Comparison of ENCODE assay signal across 8 cellular contexts in genomic region chr17:72122668-72123495, GRCh38. TPM values are rescaled to one million over a fixed set of nuclear protein-coding genes. Genes with fewer than 3 reads are reported as not detected.
DNase-seq lines count a peak whose midpoint lies in the region; ATAC-seq and TF ChIP-seq lines count a peak whose summit lies in the region.

No MANE protein-coding gene starts in this region.

- DNase-seq in Panc1 (ENCODE audit: low read depth, low spot score) (no peak), fibroblast of pulmonary artery (ENCODE audit: low read depth) (peak; percentile 71), prostate gland (ENCODE audit: low spot score) (no peak)
- no peak for DNase-seq in naive thymus-derived CD8-positive, alpha-beta T cell

- CTCF ChIA-PET in Panc1 (lab: Charles Lee): interaction anchor here (1.4 kb wide), 1 partner anchor 434 kb away, joined by 6 read pairs; no protein-coding TSS in a partner anchor

- H3K9me3 ChIP-seq in Panc1 (ENCODE audit: control insufficient read depth, insufficient read depth, low read depth, low read length): no peaks in the 10 kb centered on the region
- H3K9me3 ChIP-seq in prostate gland: no peaks in the 10 kb centered on the region

- H3K27me3 Mint-ChIP-seq in naive thymus-derived CD8-positive, alpha-beta T cell: peaks cover 31 to 77% (median 47%) of the 10 kb centered on the region in 5 donors

- intact Hi-C loops in Panc1 (cut with micrococcal nuclease; ENCODE audit: unreplicated experiment) (loop anchor here (2.0 to 10.0 kb wide), 6 partner anchors 212 to 418 kb away; no protein-coding TSS in a partner anchor), prostate gland (cut with DNase I) (no loop called here)

- peak overlapping the region; percentile 97 for H3K27ac ChIP-seq in Panc1 (ENCODE audit: low read length)
- peak overlapping the region; percentile 86 to 90 for H3K27ac ChIP-seq in prostate gland

- ATAC-seq in Panc1: peak; percentile 10
- no peak for ATAC-seq in naive thymus-derived CD8-positive, alpha-beta T cell
- ATAC-seq in HG02852 (IDR thresholded peaks at IDR 0.05; ENCODE audit: unreplicated experiment): no peak
- ATAC-seq in activated CD4-positive, CD25-positive, alpha-beta regulatory T cell treated with anti-CD3 and anti-CD28 coated beads, Interleukin-2, amount 50 U/mL, for 24 hours: no peak
- no peak for ATAC-seq in HG03045 (IDR thresholded peaks at IDR 0.05; ENCODE audit: unreplicated experiment)

- peaks cover 4 to 17% (median 10%) of the 10 kb centered on the region in 4 donors for H3K4me1 Mint-ChIP-seq in naive thymus-derived CD8-positive, alpha-beta T cell

- in situ Hi-C loops in Panc1 (cut with HindIII; ENCODE audit: low pct_unique_long_range_greater_than_20kb, low sequenced_read_pairs): no loop called here

- TF ChIP-seq CTCF in Panc1 (IDR thresholded peaks at IDR 0.05) (no peak), fibroblast of pulmonary artery (IDR thresholded peaks at IDR 0.05; ENCODE audit: low read length, missing control alignments) (no peak), prostate gland (IDR thresholded peaks at IDR 0.05) (no peak)

- H3K4me3 Mint-ChIP-seq in naive thymus-derived CD8-positive, alpha-beta T cell: peak overlapping the region in 4 of 10 donors; percentile 36 to 73 (median 42)

- H3K4me1 ChIP-seq in Panc1 (ENCODE audit: control insufficient read depth, insufficient read depth, low read length): peaks cover 50% of the 10 kb centered on the region
- H3K4me1 ChIP-seq in prostate gland (replicated peaks): peaks cover 3% of the 10 kb centered on the region

- peak overlapping the region; percentile 67 for H3K4me3 ChIP-seq in GM08714 (ENCODE audit: low read length)
- peak overlapping the region; percentile 76 to 89 for H3K4me3 ChIP-seq in Panc1 (ENCODE audit: low read depth in 2 of 2, low read length in 2 of 2)
- H3K4me3 ChIP-seq in fibroblast of pulmonary artery (replicated peaks; ENCODE audit: low read depth, low read length): peak overlapping the region; percentile 93
- peak overlapping the region; percentile 78 to 81 for H3K4me3 ChIP-seq in prostate gland

- peaks cover 0 to 4% (median 0%) of the 10 kb centered on the region in 9 donors for H3K9me3 Mint-ChIP-seq in naive thymus-derived CD8-positive, alpha-beta T cell

- WGBS in prostate gland: 15% methylated on average over 48 of the region's 55 CpGs

- peaks cover 18% of the 10 kb centered on the region for H3K36me3 ChIP-seq in Panc1 (ENCODE audit: control insufficient read depth, insufficient read depth, low read length)
- no peaks in the 10 kb centered on the region for H3K36me3 ChIP-seq in prostate gland

- H3K27ac Mint-ChIP-seq in naive thymus-derived CD8-positive, alpha-beta T cell: no peak overlapping the region

- no peaks in the 10 kb centered on the region for H3K27me3 ChIP-seq in Panc1 (ENCODE audit: control insufficient read depth, insufficient read depth, low read length)
- no peaks in the 10 kb centered on the region for H3K27me3 ChIP-seq in prostate gland (replicated peaks; ENCODE audit: insufficient read depth)

- POLR2A ChIA-PET in Panc1 (lab: Charles Lee): interaction anchor here (0.6 to 1.1 kb wide), 4 partner anchors 303 to 1356 kb away, joined by 3 to 5 read pairs (median 4); no protein-coding TSS in a partner anchor
- POLR2A ChIA-PET in naive thymus-derived CD8-positive, alpha-beta T cell (lab: Charles Lee): no interaction called here

- BruUV-seq in Panc1 (replicated peaks; lab: Mats Ljungman, UMichigan): TSS peak; percentile 19

- TF ChIP-seq POLR2A in prostate gland (IDR thresholded peaks at IDR 0.05): no peak

- H3K36me3 Mint-ChIP-seq in naive thymus-derived CD8-positive, alpha-beta T cell: peaks cover 0 to 6% (median 0%) of the 10 kb centered on the region in 3 donors

RNA-seq across cellular contexts. Expression of gene SOX9, which starts 2.1 kb away (rescaled TPM):
- total RNA-seq in Panc1 (2021; ENCODE audit: unreplicated experiment) (79.5 TPM), prostate gland (100 to 1,000 TPM in 1 of 2 donors, 10 to 100 TPM in 1; 92.8 to 204 TPM)
- 63.0 TPM for polyA plus RNA-seq in Panc1 (2012; ENCODE audit: insufficient read length)
- total RNA-seq in naive thymus-derived CD8-positive, alpha-beta T cell: not detected
- not detected for polyA plus RNA-seq in naive thymus-derived CD8-positive, alpha-beta T cell

Comparison
In these comparisons a context has a peak if more than half of its experiments do, and no peak if none do; other contexts are left out.
1. RNA of gene SOX9, which starts 2.1 kb away (total RNA-seq): 92.8 to 204 TPM in prostate gland and 79.5 TPM in Panc1 (single experiment); not detected in naive thymus-derived CD8-positive, alpha-beta T cell; every median in the first group is over 10 times any median in the second.
2. Peak in every context shown above with its lines, with median percentiles within 50 percentile points of each other: H3K4me3 ChIP-seq.